21 cellular contexts compared by ENCODE assay signal in genomic region chr1:29315876-29316275, GRCh38.
"Had no signal": no experiment of that assay in that cellular context is flagged by ENCODE, and none has a peak within 500 bp of the region (broad histone marks: within the 10 kb centered on the region; RNA-seq: fewer than 3 reads in every experiment).

No MANE protein-coding gene starts in this region.

- FAIRE-seq: colon, endothelial cell of umbilical vein, frontal cortex, islet of Langerhans, keratinocyte had no signal

- H3K27me3 ChIP-seq: dorsolateral prefrontal cortex, esophagus muscularis mucosa, foreskin keratinocyte, gastroesophageal sphincter, heart left ventricle, left lung had no signal

- H3K27ac ChIP-seq: coronary artery, dorsolateral prefrontal cortex, esophagus muscularis mucosa, foreskin keratinocyte, gastroesophageal sphincter, heart left ventricle, left lung, lower lobe of right lung had no signal

- H3K4me1 ChIP-seq: esophagus muscularis mucosa, foreskin keratinocyte, gastroesophageal sphincter, heart left ventricle, left lung, lower lobe of right lung had no signal

- DNase-seq: dermis blood vessel endothelial cell; dorsolateral prefrontal cortex; effector CD4-positive, alpha-beta T cell; effector memory CD4-positive, alpha-beta T cell; foreskin keratinocyte; hippocampal formation; left cardiac atrium; left ventricle myocardium superior; lower lobe of right lung; mesenchymal stem cell; midbrain had no signal

- H3K4me3 ChIP-seq: coronary artery, dorsolateral prefrontal cortex, esophagus muscularis mucosa, gastroesophageal sphincter, heart left ventricle, left lung, lower lobe of right lung had no signal

- H3K9me3 ChIP-seq: esophagus muscularis mucosa, gastroesophageal sphincter, heart left ventricle, left lung, lower lobe of right lung had no signal

- ATAC-seq: foreskin keratinocyte, gastroesophageal sphincter, heart left ventricle, left cardiac atrium, left lung, left ventricle myocardium superior, lower lobe of right lung had no signal
